28 cellular contexts compared by ENCODE assay signal in the genomic region with DNA sequence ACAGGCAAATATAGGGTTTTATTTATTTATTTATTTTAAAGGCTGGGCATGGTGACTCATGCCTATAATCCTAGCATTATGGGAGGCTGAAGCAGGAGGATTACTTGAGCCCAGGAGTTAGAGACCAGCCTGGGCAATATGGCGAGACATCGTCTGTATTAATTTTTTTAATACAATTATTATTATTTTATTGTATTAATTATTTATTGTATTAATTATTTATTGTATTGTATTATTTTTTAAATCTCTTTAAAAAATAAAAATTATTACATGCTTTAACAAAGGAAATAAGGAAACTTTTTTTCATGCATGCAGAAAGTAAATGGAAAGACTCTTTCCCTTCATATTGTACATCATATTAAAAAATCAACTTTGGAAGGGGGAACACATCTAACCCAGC. TPM values are rescaled to one million over a fixed set of nuclear protein-coding genes. Genes with fewer than 3 reads are reported as not detected.
"Had no signal": no experiment of that assay in that cellular context is flagged by ENCODE, and none has a peak within 500 bp of the region (broad histone marks: within the 10 kb centered on the region; RNA-seq: fewer than 3 reads in every experiment).

No MANE protein-coding gene starts in this region.

- H3K27me3 ChIP-seq: ovary, right lobe of liver, testis, vagina had no signal

- ATAC-seq: naive thymus-derived CD8-positive, alpha-beta T cell; natural killer cell treated with Interleukin-12 subunit alpha and Interleukin-12 subunit beta and Interleukin-15 and Interleukin-18, amount 100 ng/mL, for 72 hours; psoas muscle; right cardiac atrium; right lobe of liver; stimulated activated effector memory CD8-positive, alpha-beta T cell treated with anti-CD3 and anti-CD28 coated beads, Interleukin-12 subunit alpha, Interleukin-12 subunit beta, amount 100 ng/mL, for 72 hours; stimulated activated naive B cell treated with anti-CD40 and anti-IgM and Interleukin-4, amounts not matched to agents 10 μg/mL and 1 μg/mL and 100 μg/mL, for 72 hours had no signal

- H3K27ac ChIP-seq: neural progenitor cell, ovary, parathyroid adenoma, psoas muscle, right lobe of liver, sigmoid colon, stomach, testis, tibial artery, transverse colon, vagina had no signal

- H3K79me2 ChIP-seq: parathyroid adenoma had no signal

- H3K9me3 Mint-ChIP-seq: natural killer cell treated with Interleukin-12 subunit alpha and Interleukin-12 subunit beta and Interleukin-15 and Interleukin-18, amount 100 ng/mL, for 72 hours; nephron progenitor cell; neural progenitor cell; stimulated activated effector memory CD8-positive, alpha-beta T cell treated with anti-CD3 and anti-CD28 coated beads, Interleukin-12 subunit alpha, Interleukin-12 subunit beta, amount 100 ng/mL, for 72 hours; stimulated activated naive B cell treated with anti-CD40 and anti-IgM and Interleukin-4, amounts not matched to agents 10 μg/mL and 1 μg/mL and 100 μg/mL, for 72 hours; stimulated activated naive CD8-positive, alpha-beta T cell treated with anti-CD3 and anti-CD28 coated beads, Interleukin-15, Interleukin-2, amounts not matched to agents 100 ng/mL and 50 ng/mL, for 24 hours; type B pancreatic cell had no signal

- H3K4me2 ChIP-seq: neural progenitor cell had no signal

- FAIRE-seq: small intestine, urothelium cell line had no signal

- H3K4me3 Mint-ChIP-seq: naive thymus-derived CD8-positive, alpha-beta T cell; natural killer cell treated with Interleukin-12 subunit alpha and Interleukin-12 subunit beta and Interleukin-15 and Interleukin-18, amount 100 ng/mL, for 72 hours; nephron progenitor cell; neural progenitor cell; stimulated activated effector memory CD8-positive, alpha-beta T cell treated with anti-CD3 and anti-CD28 coated beads, Interleukin-12 subunit alpha, Interleukin-12 subunit beta, amount 100 ng/mL, for 72 hours; stimulated activated naive B cell treated with anti-CD40 and anti-IgM and Interleukin-4, amounts not matched to agents 10 μg/mL and 1 μg/mL and 100 μg/mL, for 72 hours; stimulated activated naive CD8-positive, alpha-beta T cell treated with anti-CD3 and anti-CD28 coated beads, Interleukin-15, Interleukin-2, amounts not matched to agents 100 ng/mL and 50 ng/mL, for 24 hours; type B pancreatic cell had no signal

- H3K4me1 Mint-ChIP-seq: stimulated activated effector memory CD8-positive, alpha-beta T cell treated with anti-CD3 and anti-CD28 coated beads, Interleukin-12 subunit alpha, Interleukin-12 subunit beta, amount 100 ng/mL, for 72 hours had no signal

- H3K9me3 ChIP-seq: ovary, psoas muscle, right lobe of liver, sigmoid colon, stomach, testis, tibial artery, transverse colon, vagina had no signal

- DNase-seq: naive thymus-derived CD8-positive, alpha-beta T cell; nephron progenitor cell; occipital lobe; ovary; psoas muscle; right cardiac atrium; right lobe of liver; sigmoid colon; small intestine; stimulated activated CD4-positive, alpha-beta T cell treated with anti-CD3 and anti-CD28 coated beads, Interleukin-15, amount 100 ng/mL, for 24 hours; stimulated activated CD4-positive, alpha-beta T cell treated with anti-CD3 and anti-CD28 coated beads, Interleukin-2, amount 100 ng/mL, for 24 hours; stimulated activated CD4-positive, alpha-beta T cell treated with anti-CD3 and anti-CD28 coated beads, Interleukin-2, amount 100 ng/mL, for 48 hours; stimulated activated CD4-positive, alpha-beta T cell treated with anti-CD3 and anti-CD28 coated beads, Interleukin-4, amount 100 ng/mL, for 24 hours; stimulated activated naive B cell treated with anti-CD40 and anti-IgM and Interleukin-4, amounts not matched to agents 10 μg/mL and 1 μg/mL and 100 μg/mL, for 72 hours; stimulated activated naive CD4-positive, alpha-beta T cell treated with Interleukin-2 at 50 U/mL for 16 hours; stomach; testis; tibial artery; transverse colon had no signal

- H3K36me3 ChIP-seq: neural progenitor cell, ovary, right lobe of liver, sigmoid colon, stomach, tibial artery, transverse colon, vagina had no signal

- H3K27ac Mint-ChIP-seq: naive thymus-derived CD8-positive, alpha-beta T cell; natural killer cell treated with Interleukin-12 subunit alpha and Interleukin-12 subunit beta and Interleukin-15 and Interleukin-18, amount 100 ng/mL, for 72 hours; nephron progenitor cell; neural progenitor cell; progenitor cell of endocrine pancreas; stimulated activated effector memory CD8-positive, alpha-beta T cell treated with anti-CD3 and anti-CD28 coated beads, Interleukin-12 subunit alpha, Interleukin-12 subunit beta, amount 100 ng/mL, for 72 hours; stimulated activated naive B cell treated with anti-CD40 and anti-IgM and Interleukin-4, amounts not matched to agents 10 μg/mL and 1 μg/mL and 100 μg/mL, for 72 hours; stimulated activated naive CD8-positive, alpha-beta T cell treated with anti-CD3 and anti-CD28 coated beads, Interleukin-15, Interleukin-2, amounts not matched to agents 100 ng/mL and 50 ng/mL, for 24 hours; type B pancreatic cell had no signal

- H2AFZ ChIP-seq: neural progenitor cell, parathyroid adenoma had no signal

- H3K36me3 Mint-ChIP-seq: neural progenitor cell; stimulated activated effector memory CD8-positive, alpha-beta T cell treated with anti-CD3 and anti-CD28 coated beads, Interleukin-12 subunit alpha, Interleukin-12 subunit beta, amount 100 ng/mL, for 72 hours; stimulated activated naive B cell treated with anti-CD40 and anti-IgM and Interleukin-4, amounts not matched to agents 10 μg/mL and 1 μg/mL and 100 μg/mL, for 72 hours; type B pancreatic cell had no signal

- H3K4me3 ChIP-seq: neural progenitor cell, ovary, psoas muscle, right lobe of liver, sigmoid colon, stomach, testis, tibial artery, transverse colon, vagina had no signal

RNA-seq across cellular contexts. Expression of a gene that starts 3.5 kb away (rescaled TPM):
- total RNA-seq: naive thymus-derived CD8-positive, alpha-beta T cell; natural killer cell treated with Interleukin-12 subunit alpha and Interleukin-12 subunit beta and Interleukin-15 and Interleukin-18, amount 100 ng/mL, for 72 hours had no signal
